In the genomic region with DNA sequence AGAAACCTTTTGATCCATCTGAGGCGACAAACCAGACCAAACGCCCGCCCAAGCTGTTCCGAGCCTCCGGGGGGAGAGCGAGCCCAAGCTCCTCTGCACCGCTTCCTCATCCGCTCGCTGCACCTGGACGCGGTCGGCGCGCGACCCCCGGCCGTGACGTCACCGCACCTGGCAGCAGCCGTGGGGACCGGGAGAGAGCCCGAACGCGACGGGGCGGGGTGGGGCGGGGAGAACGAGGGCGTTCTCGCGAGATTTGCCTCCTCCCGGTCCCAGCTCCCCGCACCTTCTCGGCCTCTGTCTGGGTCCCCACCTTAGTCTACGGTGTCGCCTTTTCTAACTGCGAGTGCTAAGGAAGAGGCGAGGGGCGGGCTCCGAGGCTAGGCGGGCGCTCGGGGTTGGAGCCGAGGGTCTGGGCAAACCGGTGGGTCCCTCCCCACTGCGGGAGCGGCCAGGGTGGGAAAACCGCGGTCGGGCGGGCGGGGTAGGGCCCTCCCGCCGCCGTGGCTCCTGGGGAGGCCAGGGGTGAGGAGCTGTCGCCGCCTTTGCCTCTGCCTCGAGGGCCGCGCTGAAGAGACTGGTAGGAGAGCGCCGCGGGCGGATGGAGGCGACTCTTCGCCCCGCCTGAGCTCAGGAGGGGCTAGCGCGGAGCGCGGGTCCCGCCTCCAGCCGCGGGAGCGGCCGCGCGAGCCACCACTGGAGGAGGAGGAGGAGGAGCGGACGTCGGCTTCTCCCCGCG, we compare ENCODE assay signal across 8 cellular contexts. TPM values are rescaled to one million over a fixed set of nuclear protein-coding genes. Genes with fewer than 3 reads are reported as not detected.
DNase-seq lines count a peak whose midpoint lies in the region; ATAC-seq and TF ChIP-seq lines count a peak whose summit lies in the region.

A gene with protein sequence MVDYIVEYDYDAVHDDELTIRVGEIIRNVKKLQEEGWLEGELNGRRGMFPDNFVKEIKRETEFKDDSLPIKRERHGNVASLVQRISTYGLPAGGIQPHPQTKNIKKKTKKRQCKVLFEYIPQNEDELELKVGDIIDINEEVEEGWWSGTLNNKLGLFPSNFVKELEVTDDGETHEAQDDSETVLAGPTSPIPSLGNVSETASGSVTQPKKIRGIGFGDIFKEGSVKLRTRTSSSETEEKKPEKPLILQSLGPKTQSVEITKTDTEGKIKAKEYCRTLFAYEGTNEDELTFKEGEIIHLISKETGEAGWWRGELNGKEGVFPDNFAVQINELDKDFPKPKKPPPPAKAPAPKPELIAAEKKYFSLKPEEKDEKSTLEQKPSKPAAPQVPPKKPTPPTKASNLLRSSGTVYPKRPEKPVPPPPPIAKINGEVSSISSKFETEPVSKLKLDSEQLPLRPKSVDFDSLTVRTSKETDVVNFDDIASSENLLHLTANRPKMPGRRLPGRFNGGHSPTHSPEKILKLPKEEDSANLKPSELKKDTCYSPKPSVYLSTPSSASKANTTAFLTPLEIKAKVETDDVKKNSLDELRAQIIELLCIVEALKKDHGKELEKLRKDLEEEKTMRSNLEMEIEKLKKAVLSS (plus strand): TSS at position 293 of the 736 bp plus-strand sequence. CDS start 456 bp downstream, outside the sequence.

- no peak for TF ChIP-seq POLR2A in lower leg skin (IDR thresholded peaks at IDR 0.05)

- H3K4me3 Mint-ChIP-seq in CD8-positive, alpha-beta memory T cell, result peak within 1 kb of the TSS; percentile 90 to 99 (median 96)
- H3K4me3 Mint-ChIP-seq in activated CD8-positive, alpha-beta T cell treated with anti-CD3 and anti-CD28 coated beads for 36 hours, result peak within 1 kb of the TSS; percentile 100

- peaks cover 35 to 52% (median 45%) of the 10 kb centered on the region in 3 donors for H3K4me1 Mint-ChIP-seq in CD8-positive, alpha-beta memory T cell
- H3K4me1 Mint-ChIP-seq in activated CD8-positive, alpha-beta T cell treated with anti-CD3 and anti-CD28 coated beads for 36 hours (ENCODE audit: low read depth), result peaks cover 28% of the 10 kb centered on the region

- peak; percentile 91 to 96 (median 95) for DNase-seq in CD8-positive, alpha-beta memory T cell
- peak; percentile 94 for DNase-seq in HK-2 (ENCODE audit: unreplicated experiment)
- peak; percentile 74 for DNase-seq in NCI-H82 treated with DMSO at 0.1 percent for 48 hours (lab: John Stamatoyannopoulos, UW; ENCODE audit: unreplicated experiment)
- peak; percentile 92 for DNase-seq in activated CD8-positive, alpha-beta T cell treated with anti-CD3 and anti-CD28 coated beads for 36 hours
- DNase-seq in lower leg skin (ENCODE audit: low spot score in 2 of 2), result peak; percentile 81 to 96
- peak; percentile 67 to 77 (median 76) for DNase-seq in stimulated activated CD4-positive, alpha-beta T cell treated with anti-CD3 and anti-CD28 coated beads, TNF-alpha, amount 100 ng/mL, for 1 hour (ENCODE audit: low read depth in 3 of 3, low spot score in 1 of 3)

- no peaks in the 10 kb centered on the region for H3K9me3 Mint-ChIP-seq in CD8-positive, alpha-beta memory T cell
- H3K9me3 Mint-ChIP-seq in activated CD8-positive, alpha-beta T cell treated with anti-CD3 and anti-CD28 coated beads for 36 hours, result no peaks in the 10 kb centered on the region

- H3K9ac ChIP-seq in duodenal mucosa (ENCODE audit: low read depth in 1 of 2, low read length in 2 of 2), result peak within 1 kb of the TSS; percentile 84 to 96

- H3K36me3 ChIP-seq in CD8-positive, alpha-beta memory T cell (ENCODE audit: insufficient read depth, low read length), result no peaks in the 10 kb centered on the region
- no peaks in the 10 kb centered on the region for H3K36me3 ChIP-seq in duodenal mucosa (ENCODE audit: control insufficient read depth in 1 of 2, insufficient read depth in 2 of 2, low read length in 2 of 2)

- H3K36me3 Mint-ChIP-seq in CD8-positive, alpha-beta memory T cell, result peaks cover 0 to 9% (median 2%) of the 10 kb centered on the region in 3 donors
- H3K36me3 Mint-ChIP-seq in activated CD8-positive, alpha-beta T cell treated with anti-CD3 and anti-CD28 coated beads for 36 hours (ENCODE audit: low read depth), result peaks cover 2% of the 10 kb centered on the region

- no peak for TF ChIP-seq CTCF in activated CD8-positive, alpha-beta T cell treated with anti-CD3 and anti-CD28 coated beads for 36 hours (IDR thresholded peaks at IDR 0.05)
- TF ChIP-seq CTCF in lower leg skin (IDR thresholded peaks at IDR 0.05), result no peak

- H3K27ac ChIP-seq in CD8-positive, alpha-beta memory T cell (ENCODE audit: low read depth, low read length), result peak within 1 kb of the TSS; percentile 96
- H3K27ac ChIP-seq in duodenal mucosa (ENCODE audit: low read depth, low read length), result peak within 1 kb of the TSS; percentile 97

- intact Hi-C loops in activated CD8-positive, alpha-beta T cell treated with anti-CD3 and anti-CD28 coated beads for 36 hours (cut with micrococcal nuclease), result no loop called here
- intact Hi-C loops in lower leg skin (cut with DNase I; ENCODE audit: low total_unique reads), result no loop called here

- peak; percentile 78 for ATAC-seq in GM19455 (IDR thresholded peaks at IDR 0.05; ENCODE audit: unreplicated experiment)
- ATAC-seq in activated CD8-positive, alpha-beta T cell treated with anti-CD3 and anti-CD28 coated beads for 36 hours, result peak; percentile 89

- CTCF ChIA-PET in CD8-positive, alpha-beta memory T cell (lab: Charles Lee), result interaction anchor here (0.6 to 3.1 kb wide), 5 partner anchors 9 to 62 kb away, joined by 3 to 16 read pairs (median 3); no protein-coding TSS in a partner anchor
- CTCF ChIA-PET in activated CD8-positive, alpha-beta T cell treated with anti-CD3 and anti-CD28 coated beads for 36 hours (lab: Charles Lee), result interaction anchor here (0.8 to 1.6 kb wide), 4 partner anchors 63 to 257 kb away, joined by 3 to 6 read pairs (median 4); no protein-coding TSS in a partner anchor

- 0 to 2% methylated on average over 20 to 34 of the region's 83 CpGs for WGBS in lower leg skin, 2 donors

- H3K27me3 ChIP-seq in CD8-positive, alpha-beta memory T cell (ENCODE audit: insufficient read depth, low read length, poor library complexity, severe bottlenecking), result no peaks in the 10 kb centered on the region
- no peaks in the 10 kb centered on the region for H3K27me3 ChIP-seq in duodenal mucosa (ENCODE audit: control insufficient read depth in 1 of 2, insufficient read depth in 2 of 2, low read length in 2 of 2)

- POLR2A ChIA-PET in CD8-positive, alpha-beta memory T cell (lab: Charles Lee), result interaction anchor here (0.5 to 1.5 kb wide), 6 partner anchors 9 to 1464 kb away, joined by 3 to 12 read pairs (median 4); no protein-coding TSS in a partner anchor
- POLR2A ChIA-PET in activated CD8-positive, alpha-beta T cell treated with anti-CD3 and anti-CD28 coated beads for 36 hours (lab: Charles Lee), result interaction anchor here (0.8 to 2.1 kb wide), 10 partner anchors 9 to 256 kb away, joined by 3 to 12 read pairs (median 6); no protein-coding TSS in a partner anchor

- H3K27ac Mint-ChIP-seq in CD8-positive, alpha-beta memory T cell, result peak within 1 kb of the TSS; percentile 93 to 99 (median 97)
- peak within 1 kb of the TSS; percentile 99 for H3K27ac Mint-ChIP-seq in activated CD8-positive, alpha-beta T cell treated with anti-CD3 and anti-CD28 coated beads for 36 hours

- peaks cover 34% of the 10 kb centered on the region for H3K4me1 ChIP-seq in CD8-positive, alpha-beta memory T cell (ENCODE audit: insufficient read depth, low read length)
- H3K4me1 ChIP-seq in duodenal mucosa (ENCODE audit: control insufficient read depth in 1 of 2, insufficient read depth in 2 of 2, low read length in 2 of 2), result peaks cover 15 to 19% of the 10 kb centered on the region in 2 donors

- no peaks in the 10 kb centered on the region for H3K9me3 ChIP-seq in CD8-positive, alpha-beta memory T cell (ENCODE audit: low read length)
- H3K9me3 ChIP-seq in duodenal mucosa (ENCODE audit: control insufficient read depth in 1 of 2, low read length in 2 of 2), result no peaks in the 10 kb centered on the region

- peak within 1 kb of the TSS; percentile 60 for H3K4me3 ChIP-seq in CD8-positive, alpha-beta memory T cell (ENCODE audit: low read length)
- peak within 1 kb of the TSS; percentile 75 to 93 for H3K4me3 ChIP-seq in duodenal mucosa (ENCODE audit: low read depth in 1 of 2, low read length in 2 of 2)
- H3K4me3 ChIP-seq in lower leg skin (ENCODE audit: low read depth, poor library complexity, severe bottlenecking), result peak within 1 kb of the TSS; percentile 53

- H3K27me3 Mint-ChIP-seq in CD8-positive, alpha-beta memory T cell, result peaks cover 0 to 2% of the 10 kb centered on the region in 2 donors
- H3K27me3 Mint-ChIP-seq in activated CD8-positive, alpha-beta T cell treated with anti-CD3 and anti-CD28 coated beads for 36 hours, result no peaks in the 10 kb centered on the region

RNA-seq across cellular contexts. Expression of the gene that starts here (rescaled TPM):
- 10 to 100 TPM; 28.8 to 30.7 TPM for total RNA-seq in CD8-positive, alpha-beta memory T cell
- polyA plus RNA-seq in CD8-positive, alpha-beta memory T cell, result 9.3 TPM
- total RNA-seq in activated CD8-positive, alpha-beta T cell treated with anti-CD3 and anti-CD28 coated beads for 36 hours, result 10 to 100 TPM; 28.3 to 29.2 TPM
- total RNA-seq in lower leg skin, result 10 to 100 TPM; 24.0 to 30.2 (median 26.4) TPM

Comparison
In these comparisons a context has a peak if more than half of its experiments do, and no peak if none do; other contexts are left out.
1. Peak in every context shown above with its lines: DNase-seq, ATAC-seq, H3K4me3 ChIP-seq and H3K27ac ChIP-seq.